ENCODE assay signal across 17 cellular contexts in genomic region chr15:49847436-49847835, GRCh38.
DNase-seq lines count a peak whose midpoint lies in the region; ATAC-seq and TF ChIP-seq lines count a peak whose summit lies in the region.
"Had no signal": no experiment of that assay in that cellular context is flagged by ENCODE, and none has a peak within 500 bp of the region (broad histone marks: within the 10 kb centered on the region; RNA-seq: fewer than 3 reads in every experiment).

No MANE protein-coding gene starts in this region.

- H3K14ac ChIP-seq in IMR-90 (replicated peaks; ENCODE audit: low read depth, low read length): peak overlapping the region; percentile 72

- no peaks in the 10 kb centered on the region for H3K27me3 ChIP-seq in IMR-90 (ENCODE audit: control insufficient read depth, insufficient read depth, low read length)
- H3K27me3 ChIP-seq in hepatocyte: no peaks in the 10 kb centered on the region
- H3K27me3 ChIP-seq in tibial artery: no peaks in the 10 kb centered on the region

- no peaks in the 10 kb centered on the region for H3K79me2 ChIP-seq in hepatocyte

- no peak for TF ChIP-seq RAD21 in IMR-90 (IDR thresholded peaks at IDR 0.05; ENCODE audit: low read length)

- DNase-seq in IMR-90: no peak
- DNase-seq in astrocyte of the hippocampus (ENCODE audit: low read depth, low spot score): peak; percentile 43
- DNase-seq in hepatocyte (ENCODE audit: low spot score): no peak
- no peak for DNase-seq in tibial artery
- DNase-seq in activated CD8-positive, alpha-beta memory T cell treated with anti-CD3 and anti-CD28 coated beads, Interleukin-2, amount 50 U/mL, for 4 hours: no peak
- no peak for DNase-seq in stimulated activated naive B cell treated with anti-CD40 and anti-IgM and Interleukin-4, amounts not matched to agents 10 μg/mL and 1 μg/mL and 100 μg/mL, for 72 hours
- DNase-seq: activated naive CD4-positive, alpha-beta T cell; activated T-cell treated with anti-CD3 and anti-CD28 coated beads for 4 hours; DMS153; left cardiac atrium; NCI-H2107; SW 1271; trophoblast cell had no signal

- H3K4me1 ChIP-seq in IMR-90 (ENCODE audit: control insufficient read depth, insufficient read depth, low read length): peaks cover 15% of the 10 kb centered on the region
- H3K4me1 ChIP-seq in hepatocyte (ENCODE audit: insufficient read depth): peaks cover 12% of the 10 kb centered on the region
- H3K4me1 ChIP-seq in tibial artery: peaks cover 0 to 31% (median 20%) of the 10 kb centered on the region in 4 donors

- H3K4me2 ChIP-seq in IMR-90 (ENCODE audit: low read depth, low read length) (peak overlapping the region; percentile 80), hepatocyte (no peak overlapping the region)

- in situ Hi-C loops in IMR-90 (cut with MboI; ENCODE audit: low sequenced_read_pairs): no loop called here

- peak; percentile 2; the same call in 1 of the 2 replicates for ATAC-seq in IMR-90 (ENCODE audit: low read depth)
- ATAC-seq in stimulated activated naive B cell treated with anti-CD40 and anti-IgM and Interleukin-4, amounts not matched to agents 10 μg/mL and 1 μg/mL and 100 μg/mL, for 72 hours (replicated peaks): no peak
- no peak for ATAC-seq in GM18909 (IDR thresholded peaks at IDR 0.05; ENCODE audit: poor library complexity, unreplicated experiment)
- ATAC-seq: stimulated activated effector memory CD8-positive, alpha-beta T cell treated with anti-CD3 and anti-CD28 coated beads, Interleukin-12 subunit alpha, Interleukin-12 subunit beta, amount 100 ng/mL, for 72 hours had no signal

- WGBS in IMR-90 (ENCODE audit: extremely low coverage in 2 of 2, insufficient read length in 1 of 2), 2 experiments: no CpG with 5 or more reads among the region's 2 CpGs
- 89% methylated on average over 2 of the region's 2 CpGs for WGBS in hepatocyte (ENCODE audit: low lambda C conversion rate, missing lambda C conversion rate)

- H2AFZ ChIP-seq in IMR-90 (replicated peaks; ENCODE audit: low read length, poor library complexity) (no peak overlapping the region), hepatocyte (no peak overlapping the region)

- H2AK9ac ChIP-seq in IMR-90 (replicated peaks; ENCODE audit: low read depth, low read length, poor library complexity): no peak overlapping the region

- dilution Hi-C loops in IMR-90 (cut with HindIII; ENCODE audit: low sequenced_read_pairs, unreplicated experiment): no loop called here

- H3K18ac ChIP-seq in IMR-90 (ENCODE audit: low read depth, low read length): peak overlapping the region; percentile 89

- CTCF ChIA-PET in IMR-90 (lab: Yijun Ruan, JAX): no interaction called here

- peak overlapping the region; percentile 63 for H2BK15ac ChIP-seq in IMR-90 (ENCODE audit: low read depth, low read length)

- POLR2A ChIA-PET in IMR-90 (lab: Charles Lee; ENCODE audit: unreplicated experiment): no interaction called here

- no peaks in the 10 kb centered on the region for H3K27me3 Mint-ChIP-seq in stimulated activated naive B cell treated with anti-CD40 and anti-IgM and Interleukin-4, amounts not matched to agents 10 μg/mL and 1 μg/mL and 100 μg/mL, for 72 hours

- no peaks in the 10 kb centered on the region for H3K36me3 Mint-ChIP-seq in stimulated activated naive B cell treated with anti-CD40 and anti-IgM and Interleukin-4, amounts not matched to agents 10 μg/mL and 1 μg/mL and 100 μg/mL, for 72 hours
- H3K36me3 Mint-ChIP-seq: brain had no signal

- H3K27ac Mint-ChIP-seq in stimulated activated naive B cell treated with anti-CD40 and anti-IgM and Interleukin-4, amounts not matched to agents 10 μg/mL and 1 μg/mL and 100 μg/mL, for 72 hours: no peak overlapping the region
- H3K27ac Mint-ChIP-seq: brain; stimulated activated effector memory CD8-positive, alpha-beta T cell treated with anti-CD3 and anti-CD28 coated beads, Interleukin-12 subunit alpha, Interleukin-12 subunit beta, amount 100 ng/mL, for 72 hours had no signal

- peak overlapping the region; percentile 93 for H2BK5ac ChIP-seq in IMR-90 (ENCODE audit: low read depth, low read length, poor library complexity, severe bottlenecking)

- H3K36me3 ChIP-seq in IMR-90 (ENCODE audit: control insufficient read depth, insufficient read depth, low read length) (no peaks in the 10 kb centered on the region), hepatocyte (replicated peaks; ENCODE audit: insufficient read depth, low read depth) (no peaks in the 10 kb centered on the region), tibial artery (no peaks in the 10 kb centered on the region)

- H3K9me2 ChIP-seq in hepatocyte (replicated peaks; ENCODE audit: insufficient read depth): no peaks in the 10 kb centered on the region

- peak overlapping the region; percentile 83 for H3K56ac ChIP-seq in IMR-90 (ENCODE audit: extremely low read depth, insufficient read depth, low read length)

- peaks cover 5% of the 10 kb centered on the region; the same call in 1 of the 2 replicates for H3K9me1 ChIP-seq in IMR-90 (ENCODE audit: insufficient read depth, low read length)

- peak overlapping the region; percentile 57 for H3K23ac ChIP-seq in IMR-90 (ENCODE audit: low read depth, low read length)

- H3K4ac ChIP-seq in IMR-90 (ENCODE audit: low read depth, low read length): peak overlapping the region; percentile 81

- no peak overlapping the region for H3K4me3 Mint-ChIP-seq in stimulated activated naive B cell treated with anti-CD40 and anti-IgM and Interleukin-4, amounts not matched to agents 10 μg/mL and 1 μg/mL and 100 μg/mL, for 72 hours
- H3K4me3 Mint-ChIP-seq: brain; stimulated activated effector memory CD8-positive, alpha-beta T cell treated with anti-CD3 and anti-CD28 coated beads, Interleukin-12 subunit alpha, Interleukin-12 subunit beta, amount 100 ng/mL, for 72 hours had no signal

- peak overlapping the region; percentile 97 for H4K5ac ChIP-seq in IMR-90 (ENCODE audit: low read depth, low read length)

- peak overlapping the region; percentile 84 for H2BK20ac ChIP-seq in IMR-90 (ENCODE audit: low read depth, low read length)

- H4K8ac ChIP-seq in IMR-90 (ENCODE audit: low read depth in 2 of 2, low read length in 2 of 2): peak overlapping the region; percentile 63 to 74

- no peaks in the 10 kb centered on the region; the same call in 1 of the 2 replicates for H4K20me1 ChIP-seq in IMR-90 (ENCODE audit: insufficient read depth, low read length)
- H4K20me1 ChIP-seq in hepatocyte (ENCODE audit: insufficient read depth, poor library complexity, severe bottlenecking): no peaks in the 10 kb centered on the region

- peak overlapping the region; percentile 30 for H3K9ac ChIP-seq in IMR-90 (ENCODE audit: low read depth, low read length)

- H2AK5ac ChIP-seq in IMR-90 (ENCODE audit: low read depth, low read length): peak overlapping the region; percentile 55

- H3K27ac ChIP-seq in IMR-90 (ENCODE audit: insufficient read depth, low read length) (peak overlapping the region; percentile 92), hepatocyte (peak overlapping the region; percentile 17), tibial artery (peak overlapping the region; percentile 62 to 75)
- H3K27ac ChIP-seq: C4-2B had no signal

- no peaks in the 10 kb centered on the region; the same call in 1 of the 2 replicates for H3K9me3 ChIP-seq in IMR-90 (ENCODE audit: control insufficient read depth, insufficient read depth, low read length)
- H3K9me3 ChIP-seq in hepatocyte (ENCODE audit: low read depth): peaks cover 5% of the 10 kb centered on the region
- no peaks in the 10 kb centered on the region for H3K9me3 ChIP-seq in tibial artery

- BruUV-seq in IMR-90 (replicated peaks; lab: Mats Ljungman, UMichigan): TSS peak; percentile 78

- H3K79me1 ChIP-seq in IMR-90 (ENCODE audit: low read depth in 1 of 2, low read length in 2 of 2): no peaks in the 10 kb centered on the region

- intact Hi-C loops in IMR-90 (cut with micrococcal nuclease): loop anchor here (5.0 kb wide), 1 partner anchor 355 kb away; no protein-coding TSS in a partner anchor
- intact Hi-C loops in tibial artery (cut with DNase I; ENCODE audit: low total_unique reads): loop anchor here (5.0 to 10.0 kb wide), 2 partner anchors 137 to 225 kb away; partner anchors contain the start of genes DTWD1 and FAM227B

- H2BK120ac ChIP-seq in IMR-90 (ENCODE audit: low read depth, low read length): peak overlapping the region; percentile 87

- peaks cover 7 to 13% of the 10 kb centered on the region in 2 donors for H3K9me3 Mint-ChIP-seq in stimulated activated naive B cell treated with anti-CD40 and anti-IgM and Interleukin-4, amounts not matched to agents 10 μg/mL and 1 μg/mL and 100 μg/mL, for 72 hours
- H3K9me3 Mint-ChIP-seq: stimulated activated effector memory CD8-positive, alpha-beta T cell treated with anti-CD3 and anti-CD28 coated beads, Interleukin-12 subunit alpha, Interleukin-12 subunit beta, amount 100 ng/mL, for 72 hours had no signal

- TF ChIP-seq POLR2A in IMR-90 (IDR thresholded peaks at IDR 0.05; ENCODE audit: low read depth, low read length): no peak

- H4K91ac ChIP-seq in IMR-90 (ENCODE audit: insufficient read depth, low read depth, low read length): peak overlapping the region; percentile 88

- TF ChIP-seq CTCF in IMR-90 (conservative IDR thresholded peaks at IDR 0.05; ENCODE audit: low read depth, low read length): no peak
- no peak for TF ChIP-seq CTCF in hepatocyte (IDR thresholded peaks at IDR 0.05; ENCODE audit: poor library complexity)
- TF ChIP-seq CTCF in tibial artery (IDR thresholded peaks at IDR 0.05): no peak

- H3K4me1 Mint-ChIP-seq in stimulated activated naive B cell treated with anti-CD40 and anti-IgM and Interleukin-4, amounts not matched to agents 10 μg/mL and 1 μg/mL and 100 μg/mL, for 72 hours: no peaks in the 10 kb centered on the region
- H3K4me1 Mint-ChIP-seq: brain; stimulated activated effector memory CD8-positive, alpha-beta T cell treated with anti-CD3 and anti-CD28 coated beads, Interleukin-12 subunit alpha, Interleukin-12 subunit beta, amount 100 ng/mL, for 72 hours had no signal

- H3K4me3 ChIP-seq in IMR-90 (ENCODE audit: insufficient read depth, low read depth, low read length) (no peak overlapping the region), hepatocyte (no peak overlapping the region), tibial artery (no peak overlapping the region)

TF ChIP-seq in IMR-90, 13 proteins besides CTCF, POLR2A, EP300 and RAD21:
- TF ChIP-seq MAFK (IDR thresholded peaks at IDR 0.05; ENCODE audit: low read depth, low read length) (peak; percentile 59; the same call in 1 of the 2 replicates), NFE2L2 (IDR thresholded peaks at IDR 0.05; ENCODE audit: low read depth, low read length) (no peak), CEBPB (IDR thresholded peaks at IDR 0.05; ENCODE audit: low read depth, low read length) (peak; percentile 7; the same call in 1 of the 2 replicates)

Comparison
In these comparisons a context has a peak if more than half of its experiments do, and no peak if none do; other contexts are left out.
1. H3K27ac ChIP-seq: peak in every context shown above with its lines; median percentile 92 in IMR-90; 68 in tibial artery; 17 in hepatocyte.